In the genomic region with DNA sequence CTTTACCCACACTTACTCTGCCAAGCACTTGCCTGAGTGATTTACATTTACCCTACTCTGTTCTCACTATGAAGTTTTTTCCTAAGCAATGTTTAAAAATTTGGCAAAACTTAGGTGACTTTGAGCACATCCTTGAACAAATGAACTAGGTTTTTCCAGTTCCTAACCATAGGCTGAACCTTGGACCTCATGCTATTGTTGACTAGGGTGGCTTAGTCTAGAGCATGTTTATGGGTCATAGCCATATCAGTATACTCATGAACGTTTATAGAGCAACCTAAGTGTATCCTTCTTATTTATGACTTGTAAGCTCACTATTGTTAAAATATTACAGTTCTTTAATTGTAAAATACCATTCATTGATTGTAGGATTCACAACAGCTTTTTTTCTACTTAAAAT, we compare ENCODE assay signal across 22 cellular contexts.
"Had no signal": no experiment of that assay in that cellular context is flagged by ENCODE, and none has a peak within 500 bp of the region (broad histone marks: within the 10 kb centered on the region; RNA-seq: fewer than 3 reads in every experiment).

No MANE protein-coding gene starts in this region.

- H2AFZ ChIP-seq: hepatocyte had no signal

- DNase-seq: dermis blood vessel endothelial cell; dorsolateral prefrontal cortex; effector CD4-positive, alpha-beta T cell; effector memory CD4-positive, alpha-beta T cell; foreskin keratinocyte; heart left ventricle; hypothalamus; immature natural killer cell; islet precursor cell; kidney; kidney glomerular epithelial cell; left lung; left ventricle myocardium superior; lower lobe of right lung; mesenchymal stem cell; mucosa of descending colon; naive B cell had no signal

- ATAC-seq: foreskin keratinocyte, gastroesophageal sphincter, heart left ventricle, left lung, left ventricle myocardium superior, lower lobe of right lung, mucosa of descending colon had no signal

- H3K27ac Mint-ChIP-seq: immature natural killer cell, mesothelial cell of epicardium, naive B cell had no signal

- H3K79me2 ChIP-seq: hepatocyte had no signal

- H3K4me1 Mint-ChIP-seq: immature natural killer cell, naive B cell had no signal

- H3K4me1 ChIP-seq: esophagus muscularis mucosa, foreskin keratinocyte, gastroesophageal sphincter, heart left ventricle, left lung, lower lobe of right lung had no signal

- H3K9me3 Mint-ChIP-seq: immature natural killer cell had no signal

- H3K4me2 ChIP-seq: hepatocyte had no signal

- H3K36me3 Mint-ChIP-seq: immature natural killer cell, naive B cell had no signal

- H3K9me3 ChIP-seq: esophagus muscularis mucosa, gastroesophageal sphincter, left lung, lower lobe of right lung, mucosa of descending colon had no signal

- H3K4me3 ChIP-seq: coronary artery, dorsolateral prefrontal cortex, esophagus muscularis mucosa, gastroesophageal sphincter, heart left ventricle, hepatocyte, left lung, lower lobe of right lung, mucosa of descending colon had no signal

- H3K36me3 ChIP-seq: esophagus muscularis mucosa, gastroesophageal sphincter, heart left ventricle, left lung, lower lobe of right lung had no signal

- H3K27ac ChIP-seq: coronary artery, dorsolateral prefrontal cortex, esophagus muscularis mucosa, foreskin keratinocyte, gastroesophageal sphincter, heart left ventricle, hepatocyte, left lung, lower lobe of right lung had no signal

- H3K27me3 ChIP-seq: dorsolateral prefrontal cortex, esophagus muscularis mucosa, foreskin keratinocyte, gastroesophageal sphincter, heart left ventricle, hepatocyte, left lung had no signal

- H3K4me3 Mint-ChIP-seq: immature natural killer cell, mesothelial cell of epicardium, naive B cell had no signal
